In the genomic region with DNA sequence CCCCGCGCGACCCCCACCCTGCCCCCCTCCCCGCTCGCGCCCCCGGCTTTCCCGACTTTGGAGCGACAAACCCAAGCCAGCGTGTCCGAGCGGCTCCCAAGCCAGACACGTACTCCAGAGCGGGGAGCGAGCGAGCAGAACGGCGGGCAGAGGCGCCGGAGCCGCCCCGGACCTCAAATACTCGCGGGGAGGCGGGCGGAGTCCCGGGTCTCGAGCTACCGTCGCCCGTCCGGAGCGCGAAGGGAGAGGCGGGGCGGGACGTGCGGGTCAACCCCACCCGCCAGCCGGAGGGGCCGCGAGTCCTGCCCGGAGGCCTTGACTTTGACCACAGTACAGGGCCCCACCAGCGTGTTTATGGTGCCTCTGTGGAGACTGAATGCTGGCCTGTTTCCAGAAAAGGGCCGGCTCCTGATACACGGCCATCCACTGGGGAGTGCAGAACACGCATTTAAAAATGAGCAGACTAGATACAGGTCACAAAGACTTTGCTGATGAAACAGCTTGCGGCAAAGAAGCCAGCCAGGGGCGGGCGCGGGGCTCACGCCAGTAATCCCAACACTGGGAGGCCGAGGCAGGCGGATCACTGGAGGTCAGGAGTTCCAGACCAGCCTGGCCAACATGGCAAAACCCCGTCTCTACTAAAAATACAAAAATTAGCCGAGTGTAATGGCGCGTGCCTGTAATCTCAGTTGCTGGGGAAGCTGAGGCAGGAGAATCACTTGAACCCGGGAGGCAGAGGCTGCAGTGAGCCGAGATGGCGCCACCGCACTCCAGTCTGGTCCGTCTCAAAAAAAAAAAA, we compare ENCODE assay signal across 8 cellular contexts. TPM values are rescaled to one million over a fixed set of nuclear protein-coding genes. Genes with fewer than 3 reads are reported as not detected.
DNase-seq lines count a peak whose midpoint lies in the region; ATAC-seq, FAIRE-seq and TF ChIP-seq lines count a peak whose summit lies in the region.

Gene SERPINB6, minus strand, starts transcription at position 148 of the 799 bp plus-strand sequence. CDS start 12,235 bp downstream, outside the sequence.

- ATAC-seq in GM23338, result peak; percentile 72
- ATAC-seq in gastroesophageal sphincter, result peak; percentile 83
- ATAC-seq in natural killer cell treated with Interleukin-12 subunit alpha and Interleukin-12 subunit beta and Interleukin-15 and Interleukin-18, amount 100 ng/mL, for 72 hours, result peak; percentile 65 to 77

- no peaks in the 10 kb centered on the region for H3K27me3 ChIP-seq in A673 (replicated peaks; ENCODE audit: insufficient read depth, low read depth, low read length, poor library complexity)
- peaks cover 9% of the 10 kb centered on the region for H3K27me3 ChIP-seq in GM23338 (ENCODE audit: insufficient read depth)
- no peaks in the 10 kb centered on the region for H3K27me3 ChIP-seq in gastroesophageal sphincter
- H3K27me3 ChIP-seq in tibial artery, result no peaks in the 10 kb centered on the region

- H3K4me1 ChIP-seq in A673 (ENCODE audit: insufficient read depth, low read length, poor library complexity, severe bottlenecking) (no peaks in the 10 kb centered on the region), GM23338 (ENCODE audit: insufficient read depth) (peaks cover 6% of the 10 kb centered on the region), gastroesophageal sphincter (peaks cover 0 to 53% (median 4%) of the 10 kb centered on the region in 3 donors), tibial artery (peaks cover 0 to 36% (median 8%) of the 10 kb centered on the region in 4 donors)

- TF ChIP-seq POLR2A in gastroesophageal sphincter (IDR thresholded peaks at IDR 0.05), result peak in 1 of 2 donors; percentile 44

- no peaks in the 10 kb centered on the region for H3K79me2 ChIP-seq in GM23338 (replicated peaks; ENCODE audit: insufficient read depth)

- H3K4me1 Mint-ChIP-seq in GM23338, result peaks cover 3% of the 10 kb centered on the region; the same call in 2 of the 3 replicates
- H3K4me1 Mint-ChIP-seq in activated naive CD8-positive, alpha-beta T cell (ENCODE audit: low read depth), result peaks cover 39% of the 10 kb centered on the region
- H3K4me1 Mint-ChIP-seq in natural killer cell treated with Interleukin-12 subunit alpha and Interleukin-12 subunit beta and Interleukin-15 and Interleukin-18, amount 100 ng/mL, for 72 hours (ENCODE audit: low read depth in 2 of 2), result peaks cover 54 to 71% of the 10 kb centered on the region in 2 donors

- peak within 1 kb of the TSS; percentile 99 for H2AFZ ChIP-seq in GM23338

- TF ChIP-seq EP300 in gastroesophageal sphincter (IDR thresholded peaks at IDR 0.05), result no peak

- TF ChIP-seq CTCF in A673 (conservative IDR thresholded peaks at IDR 0.05; ENCODE audit: low read depth, low read length) (0 out of 2 replicates have a peak, but pooled peaks have one; percentile 18), GM23338 (conservative IDR thresholded peaks at IDR 0.05; ENCODE audit: low read depth in 2 of 2) (no peak), gastroesophageal sphincter (IDR thresholded peaks at IDR 0.05) (peak in 1 of 4 experiments; percentile 11), tibial artery (IDR thresholded peaks at IDR 0.05) (no peak)

- H3K27ac ChIP-seq in A673 (ENCODE audit: low read depth, low read length, poor library complexity, severe bottlenecking) (peak within 1 kb of the TSS; percentile 71), GM23338 (ENCODE audit: low read depth) (no peak within 1 kb of the TSS), gastroesophageal sphincter (peak within 1 kb of the TSS; percentile 91 to 99 (median 96)), tibial artery (peak within 1 kb of the TSS; percentile 94 to 98)

- no TSS peak for BruUV-seq in A673 (replicated peaks; lab: Mats Ljungman, UMichigan)

- H3K9me3 ChIP-seq in A673 (ENCODE audit: low read depth, low read length, poor library complexity, severe bottlenecking), result no peaks in the 10 kb centered on the region
- no peaks in the 10 kb centered on the region for H3K9me3 ChIP-seq in gastroesophageal sphincter
- no peaks in the 10 kb centered on the region for H3K9me3 ChIP-seq in tibial artery

- POLR2A ChIA-PET in A673 (lab: Charles Lee; ENCODE audit: low non-redundant PET), result interaction anchor here (0.6 kb wide), 2 partner anchors 19 to 233 kb away, joined by 3 to 6 read pairs; no protein-coding TSS in a partner anchor

- no peaks in the 10 kb centered on the region for H4K20me1 ChIP-seq in GM23338 (replicated peaks; ENCODE audit: insufficient read depth)

- peaks cover 13% of the 10 kb centered on the region for H3K27me3 Mint-ChIP-seq in GM23338 (ENCODE audit: insufficient read depth, low read depth, poor library complexity)
- H3K27me3 Mint-ChIP-seq in activated naive CD8-positive, alpha-beta T cell, result no peaks in the 10 kb centered on the region
- no peaks in the 10 kb centered on the region for H3K27me3 Mint-ChIP-seq in natural killer cell treated with Interleukin-12 subunit alpha and Interleukin-12 subunit beta and Interleukin-15 and Interleukin-18, amount 100 ng/mL, for 72 hours

- CTCF ChIA-PET in A673 (lab: Charles Lee), result interaction anchor here (0.5 to 0.6 kb wide), 2 partner anchors 12 to 133 kb away, joined by 6 to 13 read pairs; no protein-coding TSS in a partner anchor

- peak within 1 kb of the TSS; percentile 82 for H3K4me2 ChIP-seq in GM23338

- WGBS in gastroesophageal sphincter (ENCODE audit: low coverage in 1 of 2), 2 donors, result 1% methylated on average over 10 of the region's 63 CpGs; no CpG with 5 or more reads in 1 of the 2 donors

- H3K9me3 Mint-ChIP-seq in GM23338, result peaks cover 12% of the 10 kb centered on the region; the same call in 2 of the 3 replicates
- H3K9me3 Mint-ChIP-seq in activated naive CD8-positive, alpha-beta T cell (ENCODE audit: low read depth), result no peaks in the 10 kb centered on the region
- H3K9me3 Mint-ChIP-seq in natural killer cell treated with Interleukin-12 subunit alpha and Interleukin-12 subunit beta and Interleukin-15 and Interleukin-18, amount 100 ng/mL, for 72 hours, result no peaks in the 10 kb centered on the region

- H3K9me2 ChIP-seq in GM23338 (ENCODE audit: insufficient read depth), result 0 out of 2 replicates have a peak, but pooled peaks cover 5% of the 10 kb centered on the region

- intact Hi-C loops in A673 (cut with micrococcal nuclease; ENCODE audit: unreplicated experiment) (no loop called here), tibial artery (cut with DNase I; ENCODE audit: low total_unique reads) (no loop called here)

- H3K36me3 ChIP-seq in A673 (ENCODE audit: insufficient read depth, low read length, poor library complexity, severe bottlenecking) (no peaks in the 10 kb centered on the region), GM23338 (ENCODE audit: insufficient read depth) (no peaks in the 10 kb centered on the region), gastroesophageal sphincter (no peaks in the 10 kb centered on the region), tibial artery (peaks cover 0 to 2% (median 0%) of the 10 kb centered on the region in 3 donors)

- no peak within 1 kb of the TSS for H3K27ac Mint-ChIP-seq in GM23338
- H3K27ac Mint-ChIP-seq in activated naive CD8-positive, alpha-beta T cell, result peak within 1 kb of the TSS; percentile 81
- peak within 1 kb of the TSS; percentile 92 to 93 for H3K27ac Mint-ChIP-seq in natural killer cell treated with Interleukin-12 subunit alpha and Interleukin-12 subunit beta and Interleukin-15 and Interleukin-18, amount 100 ng/mL, for 72 hours

- no peaks in the 10 kb centered on the region for H3K36me3 Mint-ChIP-seq in GM23338 (ENCODE audit: low read depth)
- H3K36me3 Mint-ChIP-seq in activated naive CD8-positive, alpha-beta T cell, result peaks cover 2% of the 10 kb centered on the region
- H3K36me3 Mint-ChIP-seq in natural killer cell treated with Interleukin-12 subunit alpha and Interleukin-12 subunit beta and Interleukin-15 and Interleukin-18, amount 100 ng/mL, for 72 hours, result peaks cover 25% of the 10 kb centered on the region

- DNase-seq in A673 (ENCODE audit: low spot score) (peak; percentile 58), GM23338 (ENCODE audit: low spot score) (peak; percentile 58), SK-N-DZ (ENCODE audit: low spot score) (peak; percentile 37), tibial artery (peak; percentile 88 to 94), GM19239 (ENCODE audit: insufficient read length, low spot score) (no peak)
- peak; percentile 72 for DNase-seq in natural killer cell treated with Interleukin-12 subunit alpha and Interleukin-12 subunit beta and Interleukin-15 and Interleukin-18, amount 100 ng/mL, for 72 hours (ENCODE audit: low spot score)

- peak within 1 kb of the TSS; percentile 82 for H3K4me3 Mint-ChIP-seq in GM23338
- peak within 1 kb of the TSS; percentile 86 for H3K4me3 Mint-ChIP-seq in activated naive CD8-positive, alpha-beta T cell
- H3K4me3 Mint-ChIP-seq in natural killer cell treated with Interleukin-12 subunit alpha and Interleukin-12 subunit beta and Interleukin-15 and Interleukin-18, amount 100 ng/mL, for 72 hours, result peak within 1 kb of the TSS; percentile 90

- H3F3A ChIP-seq in GM23338 (replicated peaks; ENCODE audit: low read depth), result peaks cover 12% of the 10 kb centered on the region

- FAIRE-seq in GM19239 (lab: Jason Lieb, UNC), result no peak

- peak within 1 kb of the TSS; percentile 63 for H3K4me3 ChIP-seq in A673 (ENCODE audit: low read depth, low read length, poor library complexity, severe bottlenecking)
- H3K4me3 ChIP-seq in GM23338, result peak within 1 kb of the TSS; percentile 63
- H3K4me3 ChIP-seq in gastroesophageal sphincter, result peak within 1 kb of the TSS; percentile 58 to 80
- H3K4me3 ChIP-seq in tibial artery, result peak within 1 kb of the TSS; percentile 67 to 88

TF ChIP-seq in GM23338, 12 proteins besides CTCF, POLR2A, EP300 and RAD21 (continues in another document):
- no peak for TF ChIP-seq CREB1 (CRISPR knock-in tag; IDR thresholded peaks at IDR 0.05; ENCODE audit: low read depth)
- no peak for TF ChIP-seq POLR2AphosphoS5 (IDR thresholded peaks at IDR 0.05; ENCODE audit: low read depth)

RNA-seq across cellular contexts. Expression of gene SERPINB6, which starts in this region (rescaled TPM):
- total RNA-seq in A673 (2021) (34.8 and 37.5 TPM in 2 replicates), gastroesophageal sphincter (100 to 1,000 TPM; 130 to 154 (median 143) TPM)
- total RNA-seq in GM23338 (2014; rRNA removed; shearing (Covaris generic)), result 37.6 and 38.5 TPM in 2 replicates
- 25.9 and 26.0 TPM in 2 replicates for polyA plus RNA-seq in GM23338 (2016; fragmentation: Nextera tagmentation; extraction: Ambion mirVana)
- 24.6 and 26.2 TPM in 2 replicates for polyA plus RNA-seq in SK-N-DZ (2014; cell fraction: cytosol; rRNA removed)
- polyA plus RNA-seq in SK-N-DZ (2014; cell fraction: nucleus; rRNA removed), result 22.0 and 25.7 TPM in 2 replicates
- 100 to 1,000 TPM; 158 to 170 TPM for total RNA-seq in natural killer cell treated with Interleukin-12 subunit alpha and Interleukin-12 subunit beta and Interleukin-15 and Interleukin-18, amount 100 ng/mL, for 72 hours
